In genomic region chr11:67826023-67826950, GRCh38 we compare ENCODE assay signal across 8 cellular contexts.
DNase-seq lines count a peak whose midpoint lies in the region; ATAC-seq and TF ChIP-seq lines count a peak whose summit lies in the region.
"Not testable (repeated sequence)": the region's sequence is repeated elsewhere in the genome, so short reads cannot be mapped to it uniquely, and the experiment has no call there.

No MANE protein-coding gene starts in this region.

- DNase-seq in D341Med (ENCODE audit: low spot score) (peak; percentile 38), NCI-H2196 (lab: John Stamatoyannopoulos, UW; ENCODE audit: unreplicated experiment) (peak; percentile 75), brain pericyte (ENCODE audit: low read depth, low spot score) (peak; percentile 43), heart left ventricle (peak in 4 of 5 donors; percentile 60 to 89 (median 84)), mesenteric fat pad (ENCODE audit: low spot score) (peak; percentile 91), smooth muscle cell of the brain vasculature (ENCODE audit: low read depth, low spot score) (peak; percentile 35)
- peak; percentile 31 for DNase-seq in Jurkat, Clone E6-1 (ENCODE audit: low read depth, low spot score)
- not testable (repeated sequence) for DNase-seq in SK-N-MC (ENCODE audit: low read depth, low spot score)

- peaks cover 0 to 10% (median 0%) of the 10 kb centered on the region in 12 donors for H3K4me1 ChIP-seq in heart left ventricle

- TF ChIP-seq CTCF in heart left ventricle (IDR thresholded peaks at IDR 0.05): peak in 1 of 12 donors; percentile 11

- H3K4me3 ChIP-seq in Jurkat, Clone E6-1 (ENCODE audit: low read length): not testable (repeated sequence)
- H3K4me3 ChIP-seq in SK-N-MC (peak overlapping the region; percentile 58), heart left ventricle (peak overlapping the region in 5 of 12 donors; percentile 16 to 34 (median 18))

- not testable (repeated sequence) for H3K9me3 ChIP-seq in SK-N-MC (ENCODE audit: low read depth, low read length); heart left ventricle

- not testable (repeated sequence) for ATAC-seq in heart left ventricle

- not testable (repeated sequence) for H3K27ac ChIP-seq in SK-N-MC
- H3K27ac ChIP-seq in heart left ventricle: peak overlapping the region in 1 of 12 donors; percentile 15

- H3K9ac ChIP-seq in SK-N-MC (ENCODE audit: insufficient read length): not testable (repeated sequence)

- WGBS in heart left ventricle, 4 donors: 11 to 16% (median 13%) methylated on average over 20 to 25 of the region's 25 CpGs

- not testable (repeated sequence) for H3K36me3 ChIP-seq in SK-N-MC (ENCODE audit: insufficient read depth, low read length); heart left ventricle

- H3K27me3 ChIP-seq in heart left ventricle: not testable (repeated sequence)

- not testable (repeated sequence) for TF ChIP-seq POLR2A in heart left ventricle (IDR thresholded peaks at IDR 0.05)

- intact Hi-C loops in heart left ventricle (cut with DNase I): not testable (repeated sequence)
